ENCODE assay signal across 1 cellular context in the genomic region with DNA sequence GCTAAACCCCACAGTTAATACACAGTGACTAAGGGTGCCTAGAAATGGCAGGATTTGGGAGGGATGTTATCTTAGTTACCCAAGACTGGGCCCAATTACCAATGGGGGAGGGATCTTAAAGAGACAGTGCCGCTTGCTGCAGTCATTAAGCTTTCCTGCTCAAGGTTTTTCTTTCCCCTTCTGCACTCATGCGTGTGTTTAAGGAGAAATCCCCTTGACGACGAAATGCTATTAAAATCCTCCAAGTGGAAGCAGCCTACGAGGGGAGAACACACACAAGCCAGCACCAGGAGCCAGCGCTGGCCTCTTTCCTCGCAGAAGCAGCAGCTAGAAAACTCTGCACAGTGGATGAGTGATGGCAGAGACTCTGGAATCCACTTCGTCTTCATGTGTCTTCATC.
TF ChIP-seq lines count a peak whose summit lies in the region.

No MANE protein-coding gene starts in this region.

TF ChIP-seq in GM23338, 12 proteins besides CTCF, POLR2A, EP300 and RAD21 (continued from another document):
- TF ChIP-seq POLR2AphosphoS5 (IDR thresholded peaks at IDR 0.05; ENCODE audit: low read depth) = no peak
- no peak for TF ChIP-seq STAT1 (IDR thresholded peaks at IDR 0.05; ENCODE audit: unreplicated experiment)
